In the genomic region with DNA sequence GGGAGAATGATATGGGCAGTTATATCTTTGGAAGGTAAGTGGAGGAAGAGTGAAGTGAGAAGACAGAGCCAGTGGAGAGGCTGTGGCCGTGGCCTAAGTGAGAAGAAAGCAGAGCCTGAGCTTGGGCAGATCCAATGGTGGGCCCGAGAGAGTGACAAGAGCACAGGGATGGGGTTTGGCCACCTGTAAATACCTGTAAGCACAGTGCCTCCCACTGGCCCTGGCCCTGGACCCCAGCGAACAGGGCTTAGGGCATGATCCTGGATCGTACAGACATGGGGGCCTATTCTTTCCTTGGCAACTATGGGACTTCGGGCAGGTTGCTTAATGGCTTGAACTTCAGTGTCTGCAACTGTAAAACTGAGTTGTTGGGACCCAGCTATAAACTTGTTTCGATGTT, we compare ENCODE assay signal across 16 cellular contexts.
"Had no signal": no experiment of that assay in that cellular context is flagged by ENCODE, and none has a peak within 500 bp of the region (broad histone marks: within the 10 kb centered on the region; RNA-seq: fewer than 3 reads in every experiment).

No MANE protein-coding gene starts in this region.

- H3K27me3 ChIP-seq: adrenal gland, ovary, SJSA1, thyroid gland had no signal

- ATAC-seq: activated CD8-positive, alpha-beta T cell treated with anti-CD3 and anti-CD28 coated beads, Interleukin-2, amount 10 ng/mL, durations not matched to agents 7 days and 5 days; left lobe of liver; stimulated activated naive CD8-positive, alpha-beta T cell treated with anti-CD3 and anti-CD28 coated beads, Interleukin-15, amount 100 ng/mL, for 72 hours; T-cell had no signal

- H3K36me3 ChIP-seq: adrenal gland, ovary, thyroid gland had no signal

- H3K9me3 ChIP-seq: adrenal gland, ovary, SJSA1, thyroid gland had no signal

- H3K4me3 ChIP-seq: adrenal gland, ovary, SJSA1, thyroid gland had no signal

- H3K27ac ChIP-seq: adrenal gland, SJSA1, thyroid gland had no signal

- DNase-seq: activated CD4-positive, alpha-beta T cell treated with anti-CD3 and anti-CD28 coated beads for 48 hours; activated CD8-positive, alpha-beta T cell treated with anti-CD3 and anti-CD28 coated beads, Interleukin-2, amount 10 ng/mL, durations not matched to agents 7 days and 5 days; activated naive CD4-positive, alpha-beta T cell treated with anti-CD3 and anti-CD28 coated beads, Interleukin-2, amount 10 ng/mL, durations not matched to agents 7 days and 5 days; adrenal gland; central memory CD4-positive, alpha-beta T cell; dermis blood vessel endothelial cell; endodermal cell; erythroblast; mammary epithelial cell; ovary; stimulated activated CD4-positive, alpha-beta T cell treated with anti-CD3 and anti-CD28 coated beads, Interleukin-4, amount 100 ng/mL, for 4 hours; stimulated activated naive CD8-positive, alpha-beta T cell treated with anti-CD3 and anti-CD28 coated beads, Interleukin-15, amount 100 ng/mL, for 72 hours; T-cell; thyroid gland had no signal

- H3K4me1 ChIP-seq: adrenal gland, thyroid gland had no signal
